Comparison of ENCODE assay signal across 8 cellular contexts in genomic region chr12:69470189-69471094, GRCh38. TPM values are rescaled to one million over a fixed set of nuclear protein-coding genes. Genes with fewer than 3 reads are reported as not detected.
A peak's percentile ranks its signal among the peaks of the same experiment; 100 is the strongest.
DNase-seq lines count a peak whose midpoint lies in the region; ATAC-seq and TF ChIP-seq lines count a peak whose summit lies in the region.

Gene FRS2 (plus strand): TSS chr12:69470388. CDS start chr12:69569031, 98,643 bp downstream.

- intact Hi-C loops in CD4-positive, alpha-beta T cell (cut with DNase I, micrococcal nuclease), result loop anchor here in 1 of 2 experiments (10.0 kb wide), 1 partner anchor 94 kb away; no protein-coding TSS in a partner anchor
- intact Hi-C loops in activated CD4-positive, alpha-beta memory T cell treated with anti-CD3 and anti-CD28 coated beads for 36 hours (cut with micrococcal nuclease), result loop anchor here (1.0 to 5.0 kb wide), 6 partner anchors 14 to 308 kb away; partner anchors contain the start of genes CCT2, RAB3IP and YEATS4
- intact Hi-C loops in lower lobe of right lung (cut with DNase I), result no loop called here

- H3K36me3 Mint-ChIP-seq in CD4-positive, alpha-beta T cell (ENCODE audit: low read depth), result peaks cover 15% of the 10 kb centered on the region
- H3K36me3 Mint-ChIP-seq in activated CD4-positive, alpha-beta memory T cell treated with anti-CD3 and anti-CD28 coated beads for 36 hours, result peaks cover 2% of the 10 kb centered on the region

- no peak for TF ChIP-seq CTCF in CD4-positive, alpha-beta T cell (IDR thresholded peaks at IDR 0.05)
- TF ChIP-seq CTCF in lower lobe of right lung (IDR thresholded peaks at IDR 0.05), result no peak

- H3K27me3 ChIP-seq in CD4-positive, alpha-beta T cell (ENCODE audit: control insufficient read depth, insufficient read depth, low read length), result no peaks in the 10 kb centered on the region
- no peaks in the 10 kb centered on the region for H3K27me3 ChIP-seq in lower lobe of right lung (ENCODE audit: low read depth)

- peak within 1 kb of the TSS; percentile 92 for H3K27ac Mint-ChIP-seq in CD4-positive, alpha-beta T cell
- peak within 1 kb of the TSS; percentile 93 for H3K27ac Mint-ChIP-seq in activated CD4-positive, alpha-beta memory T cell treated with anti-CD3 and anti-CD28 coated beads for 36 hours

- DNase-seq in CD4-positive, alpha-beta T cell, result peak; percentile 68 to 84 (median 78)
- DNase-seq in NCI-H774 (lab: John Stamatoyannopoulos, UW) (peak; percentile 92), ecto neural progenitor cell (ENCODE audit: low spot score) (peak; percentile 97), lower lobe of right lung (peak; percentile 94)
- peak; percentile 92 for DNase-seq in activated CD4-positive, alpha-beta memory T cell treated with anti-CD3 and anti-CD28 coated beads for 36 hours
- DNase-seq in stimulated activated CD4-positive, alpha-beta T cell treated with anti-CD3 and anti-CD28 coated beads, TNF-alpha, amount 100 ng/mL, for 24 hours (ENCODE audit: low read depth in 3 of 3), result peak; percentile 72 to 89 (median 79)

- peaks cover 48% of the 10 kb centered on the region for H3K4me1 ChIP-seq in lower lobe of right lung

- CTCF ChIA-PET in CD4-positive, alpha-beta T cell (lab: Charles Lee), result interaction anchor here (1.0 to 1.1 kb wide), 3 partner anchors 45 to 316 kb away, joined by 3 to 4 read pairs (median 4); no protein-coding TSS in a partner anchor
- CTCF ChIA-PET in activated CD4-positive, alpha-beta memory T cell treated with anti-CD3 and anti-CD28 coated beads for 36 hours (lab: Charles Lee), result interaction anchor here (0.6 to 2.8 kb wide), 8 partner anchors 96 to 174 kb away, joined by 3 to 15 read pairs (median 4); partner anchors contain the start of gene CCT2

- peaks cover 55% of the 10 kb centered on the region for H3K4me1 Mint-ChIP-seq in CD4-positive, alpha-beta T cell (ENCODE audit: low read depth)
- peaks cover 41% of the 10 kb centered on the region for H3K4me1 Mint-ChIP-seq in activated CD4-positive, alpha-beta memory T cell treated with anti-CD3 and anti-CD28 coated beads for 36 hours (ENCODE audit: low read depth)

- H3K36me3 ChIP-seq in lower lobe of right lung, result no peaks in the 10 kb centered on the region

- H3K4me3 ChIP-seq in lower lobe of right lung, result peak within 1 kb of the TSS; percentile 88

- H3K27me3 Mint-ChIP-seq in CD4-positive, alpha-beta T cell, result no peaks in the 10 kb centered on the region
- H3K27me3 Mint-ChIP-seq in activated CD4-positive, alpha-beta memory T cell treated with anti-CD3 and anti-CD28 coated beads for 36 hours, result no peaks in the 10 kb centered on the region

- peak within 1 kb of the TSS; percentile 72 for H3K27ac ChIP-seq in CD4-positive, alpha-beta T cell (ENCODE audit: low read depth, low read length)
- peak within 1 kb of the TSS; percentile 91 for H3K27ac ChIP-seq in lower lobe of right lung

- H3K9me3 ChIP-seq in CD4-positive, alpha-beta T cell (ENCODE audit: control insufficient read depth, low read length), result no peaks in the 10 kb centered on the region
- no peaks in the 10 kb centered on the region for H3K9me3 ChIP-seq in lower lobe of right lung

- peak; percentile 98 for ATAC-seq in CD4-positive, alpha-beta T cell (ENCODE audit: poor library complexity)
- ATAC-seq in GM19397 (IDR thresholded peaks at IDR 0.05; ENCODE audit: unreplicated experiment) (peak; percentile 97), HG03571 (IDR thresholded peaks at IDR 0.05; ENCODE audit: unreplicated experiment) (peak; percentile 97), lower lobe of right lung (peak; percentile 99)

- H3K9me3 Mint-ChIP-seq in CD4-positive, alpha-beta T cell, result no peaks in the 10 kb centered on the region
- no peaks in the 10 kb centered on the region for H3K9me3 Mint-ChIP-seq in activated CD4-positive, alpha-beta memory T cell treated with anti-CD3 and anti-CD28 coated beads for 36 hours

- peak within 1 kb of the TSS; percentile 100 for H3K4me3 Mint-ChIP-seq in CD4-positive, alpha-beta T cell
- H3K4me3 Mint-ChIP-seq in activated CD4-positive, alpha-beta memory T cell treated with anti-CD3 and anti-CD28 coated beads for 36 hours, result peak within 1 kb of the TSS; percentile 98

- POLR2A ChIA-PET in CD4-positive, alpha-beta T cell (lab: Charles Lee), result interaction anchor here (0.5 to 1.7 kb wide), 12 partner anchors 8 to 1114 kb away, joined by 3 to 20 read pairs (median 3); no protein-coding TSS in a partner anchor
- POLR2A ChIA-PET in activated CD4-positive, alpha-beta memory T cell treated with anti-CD3 and anti-CD28 coated beads for 36 hours (lab: Charles Lee), result interaction anchor here (0.7 to 1.8 kb wide), 5 partner anchors 57 to 183 kb away, joined by 3 to 10 read pairs (median 3); partner anchors contain the start of gene CCT2

RNA-seq across cellular contexts. Expression of gene FRS2, which starts in this region (rescaled TPM):
- 10 to 100 TPM; 21.7 to 24.9 TPM for total RNA-seq in CD4-positive, alpha-beta T cell
- 1 to 10 TPM; 8.6 to 9.5 TPM for total RNA-seq in activated CD4-positive, alpha-beta memory T cell treated with anti-CD3 and anti-CD28 coated beads for 36 hours
- 29.7 TPM for total RNA-seq in lower lobe of right lung

Comparison
In these comparisons a context has a peak if more than half of its experiments do, and no peak if none do; other contexts are left out.
1. Peak in every context shown above with its lines: DNase-seq, ATAC-seq, H3K4me3 ChIP-seq and H3K27ac ChIP-seq.